In genomic region chr6:26318459-26319404, GRCh38 we compare ENCODE assay signal across 2 cellular contexts.
TF ChIP-seq lines count a peak whose summit lies in the region.

No MANE protein-coding gene starts in this region.

TF ChIP-seq in GM23338, 12 proteins besides CTCF, POLR2A, EP300 and RAD21:
- TF ChIP-seq EZH2 (IDR thresholded peaks at IDR 0.05; ENCODE audit: low read depth, unreplicated experiment) (no peak), ZNF331 (CRISPR knock-in tag; IDR thresholded peaks at IDR 0.05; ENCODE audit: low read depth) (no peak), STAT1 (IDR thresholded peaks at IDR 0.05; ENCODE audit: unreplicated experiment) (no peak), CREB1 (CRISPR knock-in tag; IDR thresholded peaks at IDR 0.05; ENCODE audit: low read depth) (0 out of 2 replicates have a peak, but pooled peaks have one; percentile 21), EZH2phosphoT487 (IDR thresholded peaks at IDR 0.05; ENCODE audit: unreplicated experiment) (no peak)

TF ChIP-seq in WTC11, 78 proteins besides CTCF, POLR2A, EP300 and RAD21:
- no peak for TF ChIP-seq ZNF416 (CRISPR knock-in tag; IDR thresholded peaks at IDR 0.05)
